In genomic region chr10:24344279-24344678, GRCh38 we compare ENCODE assay signal across 12 cellular contexts.
DNase-seq lines count a peak whose midpoint lies in the region; ATAC-seq, FAIRE-seq and TF ChIP-seq lines count a peak whose summit lies in the region.
"Had no signal": no experiment of that assay in that cellular context is flagged by ENCODE, and none has a peak within 500 bp of the region (broad histone marks: within the 10 kb centered on the region; RNA-seq: fewer than 3 reads in every experiment).

No MANE protein-coding gene starts in this region.

- no peaks in the 10 kb centered on the region for H3K9me3 Mint-ChIP-seq in chondrocyte (ENCODE audit: low read depth)
- H3K9me3 Mint-ChIP-seq: central memory CD8-positive, alpha-beta T cell had no signal

- peak; percentile 59 to 85 (median 76) for ATAC-seq in pancreas
- no peak for ATAC-seq in HG02610 (IDR thresholded peaks at IDR 0.05; ENCODE audit: unreplicated experiment)

- peak overlapping the region; percentile 58 for H3K4me2 ChIP-seq in BLaER1
- H3K4me2 ChIP-seq: KMS-11 had no signal

- TF ChIP-seq CTCF in NB4 (IDR thresholded peaks at IDR 0.05; ENCODE audit: low read depth, low read length) (no peak), chondrocyte (IDR thresholded peaks at IDR 0.05) (no peak), pancreas (IDR thresholded peaks at IDR 0.05) (no peak)

- H3K27me3 ChIP-seq in BLaER1 (no peaks in the 10 kb centered on the region), pancreas (no peaks in the 10 kb centered on the region)

- H3K27ac ChIP-seq in BLaER1, result 0 out of 2 replicates have a peak overlapping the region, but pooled peaks have one; percentile 6
- H3K27ac ChIP-seq in pancreas, result peak overlapping the region in 2 of 4 donors; percentile 76
- H3K27ac ChIP-seq: KMS-11 had no signal

- WGBS in pancreas, 2 donors, result 7 to 8% methylated on average over 4 of the region's 4 CpGs

- H3K27me3 Mint-ChIP-seq in chondrocyte (ENCODE audit: low read depth), result no peaks in the 10 kb centered on the region

- H3K4me3 Mint-ChIP-seq in chondrocyte (ENCODE audit: unreplicated experiment), result no peak overlapping the region
- H3K4me3 Mint-ChIP-seq: central memory CD8-positive, alpha-beta T cell; memory B cell had no signal

- H3K9ac ChIP-seq in BLaER1, result no peak overlapping the region
- H3K9ac ChIP-seq: KMS-11 had no signal

- no peak for FAIRE-seq in pancreas (lab: Jason Lieb, UNC)

- H3K9me3 ChIP-seq in BLaER1, result no peaks in the 10 kb centered on the region
- no peaks in the 10 kb centered on the region for H3K9me3 ChIP-seq in pancreas

- no peak for TF ChIP-seq POLR2A in NB4 (IDR thresholded peaks at IDR 0.05; ENCODE audit: extremely low read depth, insufficient read length)

- H3K4me1 Mint-ChIP-seq in chondrocyte (ENCODE audit: low read depth), result peaks cover 38% of the 10 kb centered on the region
- H3K4me1 Mint-ChIP-seq: central memory CD8-positive, alpha-beta T cell; memory B cell had no signal

- DNase-seq in NB4 (ENCODE audit: low read depth), result peak; percentile 22
- DNase-seq in chondrocyte (ENCODE audit: low spot score), result no peak
- DNase-seq in pancreas, result no peak
- no peak for DNase-seq in NCI-H1048 (lab: John Stamatoyannopoulos, UW)
- no peak for DNase-seq in SIG-M5 (lab: John Stamatoyannopoulos, UW)
- DNase-seq in activated effector memory CD4-positive, alpha-beta T cell treated with anti-CD3 and anti-CD28 coated beads, Interleukin-2, amount 50 U/mL, for 16 hours, result no peak
- DNase-seq: T-helper 9 cell had no signal

- H3K36me3 ChIP-seq in BLaER1 (no peaks in the 10 kb centered on the region), pancreas (no peaks in the 10 kb centered on the region)

- H3K27ac Mint-ChIP-seq in chondrocyte (ENCODE audit: unreplicated experiment), result peak overlapping the region; percentile 59
- H3K27ac Mint-ChIP-seq: memory B cell had no signal

- H4K20me1 ChIP-seq in BLaER1, result no peaks in the 10 kb centered on the region

- intact Hi-C loops in pancreas (cut with DNase I), result no loop called here

- no peak overlapping the region for H3K4me3 ChIP-seq in BLaER1
- H3K4me3 ChIP-seq in NB4 (ENCODE audit: low read depth, low read length), result no peak overlapping the region
- peak overlapping the region in 1 of 4 donors; percentile 8 for H3K4me3 ChIP-seq in pancreas

- peaks cover 18% of the 10 kb centered on the region for H3K4me1 ChIP-seq in BLaER1
- peaks cover 8 to 31% (median 26%) of the 10 kb centered on the region in 3 donors for H3K4me1 ChIP-seq in pancreas

- H3K36me3 Mint-ChIP-seq in chondrocyte (ENCODE audit: low read depth), result no peaks in the 10 kb centered on the region
- H3K36me3 Mint-ChIP-seq: memory B cell had no signal
